ENCODE assay signal across 2 cellular contexts in genomic region chr12:102480401-102480800, GRCh38.
TF ChIP-seq lines count a peak whose summit lies in the region.

TSS of gene IGF1 (minus strand) at chr12:102480563. CDS start at chr12:102480381, 182 bp downstream.

TF ChIP-seq in IMR-90, 13 proteins besides CTCF, POLR2A, EP300 and RAD21 (continued from another document):
- TF ChIP-seq MXI1 (IDR thresholded peaks at IDR 0.05; ENCODE audit: borderline replicate concordance, low read depth, low read length) = no peak
- no peak for TF ChIP-seq MAZ (IDR thresholded peaks at IDR 0.05; ENCODE audit: borderline replicate concordance, low read depth, low read length)
- TF ChIP-seq MAFK (IDR thresholded peaks at IDR 0.05; ENCODE audit: low read depth, low read length) = no peak
- TF ChIP-seq RCOR1 (IDR thresholded peaks at IDR 0.05; ENCODE audit: insufficient replicate concordance, low read length) = no peak
- TF ChIP-seq NFE2L2 (IDR thresholded peaks at IDR 0.05; ENCODE audit: low read depth, low read length) = no peak
- TF ChIP-seq BHLHE40 (IDR thresholded peaks at IDR 0.05; ENCODE audit: low read depth, low read length) = no peak
- no peak for TF ChIP-seq CHD1 (IDR thresholded peaks at IDR 0.05; ENCODE audit: low read depth, low read length)
- no peak for TF ChIP-seq ELK1 (IDR thresholded peaks at IDR 0.05; ENCODE audit: borderline replicate concordance, low read depth, low read length)
- no peak for TF ChIP-seq RFX5 (IDR thresholded peaks at IDR 0.05; ENCODE audit: low read depth, low read length)
TF ChIP-seq in IMR-90: peak in this region for 0.

TF ChIP-seq in HEK293T, 16 proteins besides CTCF, POLR2A, EP300 and RAD21 (continued from another document):
- TF ChIP-seq PKNOX1 (IDR thresholded peaks at IDR 0.05) = no peak
- TF ChIP-seq BHLHE40 (IDR thresholded peaks at IDR 0.05; ENCODE audit: borderline replicate concordance) = no peak
- no peak for TF ChIP-seq NFRKB (IDR thresholded peaks at IDR 0.05)
